Comparison of ENCODE assay signal across 8 cellular contexts in the genomic region with DNA sequence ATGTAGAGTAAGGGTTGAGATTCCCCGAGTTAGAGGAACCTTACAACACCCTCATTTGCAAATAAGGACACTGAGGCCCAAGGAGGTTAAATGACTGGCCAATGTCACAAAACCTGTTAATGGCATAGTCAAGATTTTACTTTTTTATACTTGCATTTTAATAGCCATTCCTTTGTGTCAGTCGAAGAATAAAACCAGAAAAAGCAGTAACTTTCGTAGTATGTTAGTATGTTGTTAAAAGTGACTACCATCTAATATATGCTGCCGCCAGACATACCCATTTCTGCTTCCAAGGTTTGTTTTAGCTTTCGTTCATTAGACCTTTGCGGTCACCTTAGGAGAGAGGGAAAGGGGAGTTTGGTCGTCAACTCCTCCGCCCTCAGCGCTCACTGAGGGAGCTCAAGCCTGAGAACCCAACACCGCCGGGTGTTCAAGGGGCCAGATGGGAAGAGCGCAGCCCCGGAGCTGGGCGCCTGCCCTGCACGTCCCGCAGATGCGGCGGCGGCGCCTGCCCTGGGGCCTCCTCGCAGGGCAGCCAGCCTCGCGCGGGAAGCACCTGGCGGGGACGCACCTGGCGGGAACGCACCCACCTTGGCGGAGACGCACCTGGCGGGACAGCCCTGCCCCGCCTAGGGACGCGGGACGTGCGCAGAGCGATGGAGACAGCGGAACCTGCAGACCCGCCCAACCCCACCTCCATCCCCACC. TPM values are rescaled to one million over a fixed set of nuclear protein-coding genes. Genes with fewer than 3 reads are reported as not detected.
A peak's percentile ranks its signal among the peaks of the same experiment; 100 is the strongest.
DNase-seq lines count a peak whose midpoint lies in the region; ATAC-seq and TF ChIP-seq lines count a peak whose summit lies in the region.

No MANE protein-coding gene starts in this region.

- CTCF ChIA-PET in Panc1 (lab: Charles Lee): interaction anchor here (0.6 to 0.7 kb wide), 2 partner anchors 12 to 14 kb away, joined by 3 read pairs; no protein-coding TSS in a partner anchor

- peaks cover 8% of the 10 kb centered on the region for H3K79me1 ChIP-seq in mesenchymal stem cell (replicated peaks; ENCODE audit: low read length, poor library complexity, severe bottlenecking)

- H3K18ac ChIP-seq in mesenchymal stem cell (ENCODE audit: low read depth in 1 of 2, low read length in 2 of 2): peak overlapping the region; percentile 96 to 100

- H2BK5ac ChIP-seq in mesenchymal stem cell (ENCODE audit: low read depth, low read length, poor library complexity, severe bottlenecking): peak overlapping the region; percentile 79

- H4K8ac ChIP-seq in mesenchymal stem cell (ENCODE audit: low read length): peak overlapping the region; percentile 97

- H3K9me3 ChIP-seq in Panc1 (ENCODE audit: control insufficient read depth, insufficient read depth, low read depth, low read length) (no peaks in the 10 kb centered on the region), mesenchymal stem cell (ENCODE audit: control insufficient read depth, low read length) (peaks cover 2% of the 10 kb centered on the region)

- peak overlapping the region; percentile 100 for H4K91ac ChIP-seq in mesenchymal stem cell (ENCODE audit: low read length)

- H2AK5ac ChIP-seq in mesenchymal stem cell (ENCODE audit: low read length, severe bottlenecking): no peak overlapping the region

- TF ChIP-seq CTCF in Panc1 (IDR thresholded peaks at IDR 0.05): no peak

- H3K27me3 Mint-ChIP-seq in dendritic cell treated with granulocyte-macrophage colony-stimulating factor and Interleukin-4, amounts not matched to agents 40 ng/mL and 50 ng/mL, for 4 days: no peaks in the 10 kb centered on the region

- H3K36me3 ChIP-seq in Panc1 (ENCODE audit: control insufficient read depth, insufficient read depth, low read length) (peaks cover 2% of the 10 kb centered on the region; the same call in 1 of the 2 replicates), mesenchymal stem cell (ENCODE audit: control insufficient read depth in 1 of 2, insufficient read depth in 2 of 2, low read depth in 1 of 2, low read length in 2 of 2) (peaks cover 0 to 3% of the 10 kb centered on the region in 2 experiments), urinary bladder (ENCODE audit: insufficient read depth) (no peaks in the 10 kb centered on the region)

- DNase-seq in D341Med (ENCODE audit: low spot score) (peak; percentile 67), Panc1 (ENCODE audit: low read depth, low spot score) (no peak), mesenchymal stem cell (peak; percentile 60), SKM-1 (lab: John Stamatoyannopoulos, UW; ENCODE audit: unreplicated experiment) (no peak)

- H3K27ac Mint-ChIP-seq in dendritic cell treated with granulocyte-macrophage colony-stimulating factor and Interleukin-4, amounts not matched to agents 40 ng/mL and 50 ng/mL, for 4 days: peak overlapping the region; percentile 99

- peaks cover 27% of the 10 kb centered on the region for H3K36me3 Mint-ChIP-seq in dendritic cell treated with granulocyte-macrophage colony-stimulating factor and Interleukin-4, amounts not matched to agents 40 ng/mL and 50 ng/mL, for 4 days (ENCODE audit: low read depth)

- H3K4ac ChIP-seq in mesenchymal stem cell (ENCODE audit: low read depth in 1 of 2, low read length in 2 of 2): peak overlapping the region; percentile 98

- POLR2A ChIA-PET in Panc1 (lab: Charles Lee): no interaction called here

- H3K27me3 ChIP-seq in Panc1 (ENCODE audit: control insufficient read depth, insufficient read depth, low read length) (no peaks in the 10 kb centered on the region), mesenchymal stem cell (ENCODE audit: control insufficient read depth in 1 of 2, insufficient read depth in 1 of 2, low read length in 2 of 2) (no peaks in the 10 kb centered on the region)

- H3K14ac ChIP-seq in mesenchymal stem cell (ENCODE audit: low read length in 2 of 2): peak overlapping the region in 1 of 2 experiments; percentile 100

- TSS peak; percentile 80 for BruUV-seq in Panc1 (replicated peaks; lab: Mats Ljungman, UMichigan)

- peak overlapping the region; percentile 40 for H3K4me2 ChIP-seq in mesenchymal stem cell (ENCODE audit: low read length, poor library complexity, severe bottlenecking)

- peaks cover 25% of the 10 kb centered on the region for H3K4me1 ChIP-seq in Panc1 (ENCODE audit: control insufficient read depth, insufficient read depth, low read length)
- peaks cover 1% of the 10 kb centered on the region for H3K4me1 ChIP-seq in mesenchymal stem cell (ENCODE audit: control insufficient read depth, insufficient read depth, low read depth, low read length)
- H3K4me1 ChIP-seq in urinary bladder (ENCODE audit: insufficient read depth): no peaks in the 10 kb centered on the region

- in situ Hi-C loops in Panc1 (cut with HindIII; ENCODE audit: low pct_unique_long_range_greater_than_20kb, low sequenced_read_pairs): no loop called here

- peak overlapping the region; percentile 90 for H2BK120ac ChIP-seq in mesenchymal stem cell (ENCODE audit: low read depth, low read length)

- H3K4me1 Mint-ChIP-seq in dendritic cell treated with granulocyte-macrophage colony-stimulating factor and Interleukin-4, amounts not matched to agents 40 ng/mL and 50 ng/mL, for 4 days (ENCODE audit: low read depth): peaks cover 19% of the 10 kb centered on the region

- peak overlapping the region; percentile 94 for H3K27ac ChIP-seq in Panc1 (ENCODE audit: low read length)
- peak overlapping the region; percentile 61 for H3K27ac ChIP-seq in mesenchymal stem cell (ENCODE audit: low read length, poor library complexity, severe bottlenecking)
- H3K27ac ChIP-seq in urinary bladder (ENCODE audit: low read depth): peak overlapping the region; percentile 95

- H2BK12ac ChIP-seq in mesenchymal stem cell (ENCODE audit: low read length in 2 of 2): peak overlapping the region in 1 of 2 experiments; percentile 97

- H2AFZ ChIP-seq in mesenchymal stem cell (ENCODE audit: low read depth, low read length): peak overlapping the region; percentile 46

- H3K4me3 Mint-ChIP-seq in dendritic cell treated with granulocyte-macrophage colony-stimulating factor and Interleukin-4, amounts not matched to agents 40 ng/mL and 50 ng/mL, for 4 days: peak overlapping the region; percentile 88

- peak overlapping the region; percentile 99 for H2BK15ac ChIP-seq in mesenchymal stem cell (ENCODE audit: low read depth, poor library complexity, severe bottlenecking)

- peak overlapping the region in 1 of 2 experiments; percentile 97 for H3K23ac ChIP-seq in mesenchymal stem cell (ENCODE audit: low read length in 2 of 2)

- intact Hi-C loops in Panc1 (cut with micrococcal nuclease; ENCODE audit: unreplicated experiment): loop anchor here (5.0 kb wide), 1 partner anchor 101 kb away; a partner anchor contains a TSS
- intact Hi-C loops in dendritic cell treated with granulocyte-macrophage colony-stimulating factor and Interleukin-4, amounts not matched to agents 40 ng/mL and 50 ng/mL, for 4 days (cut with micrococcal nuclease): loop anchor here (1.0 to 10.0 kb wide), 4 partner anchors 46 to 296 kb away; a partner anchor contains a TSS

- peak overlapping the region; percentile 95 for H3K9ac ChIP-seq in mesenchymal stem cell (ENCODE audit: low read length)

- H3K4me3 ChIP-seq in Panc1 (ENCODE audit: low read depth in 2 of 2, low read length in 2 of 2): peak overlapping the region; percentile 70 to 83
- H3K4me3 ChIP-seq in mesenchymal stem cell (ENCODE audit: insufficient read depth in 1 of 2, low read depth in 1 of 2, low read length in 2 of 2): peak overlapping the region; percentile 96 to 100
- peak overlapping the region; percentile 82 for H3K4me3 ChIP-seq in urinary bladder (ENCODE audit: low read depth, low read length)

- WGBS in mesenchymal stem cell: 0% methylated on average over 26 of the region's 39 CpGs
- WGBS in urinary bladder: 1% methylated on average over 39 of the region's 39 CpGs

- ATAC-seq in GM19043 (IDR thresholded peaks at IDR 0.05; ENCODE audit: low read depth, unreplicated experiment) (peak; percentile 2), HG03280 (IDR thresholded peaks at IDR 0.05; ENCODE audit: unreplicated experiment) (peak; percentile 12), Panc1 (peak; percentile 44)

- peaks cover 9% of the 10 kb centered on the region for H3K9me3 Mint-ChIP-seq in dendritic cell treated with granulocyte-macrophage colony-stimulating factor and Interleukin-4, amounts not matched to agents 40 ng/mL and 50 ng/mL, for 4 days

RNA-seq across cellular contexts. Expression of a gene that starts 0.5 kb away (rescaled TPM):
- total RNA-seq in Panc1 (2021; ENCODE audit: unreplicated experiment) (47.4 TPM), urinary bladder (47.3 TPM)
- polyA plus RNA-seq in Panc1 (2012; ENCODE audit: insufficient read length): 33.8 TPM
- polyA plus RNA-seq in mesenchymal stem cell (2013, experiment 1 of 2): 51.2 TPM
- polyA plus RNA-seq in mesenchymal stem cell (2013, experiment 2 of 2): 50.0 TPM
- 37.2 TPM for polyA plus RNA-seq in urinary bladder

Comparison
In these comparisons a context has a peak if more than half of its experiments do, and no peak if none do; other contexts are left out.
1. DNase-seq: peak in D341Med (single experiment) and mesenchymal stem cell (single experiment); none in Panc1 (single experiment) and SKM-1 (single experiment).
2. Peak in every context shown above with its lines, with median percentiles within 50 percentile points of each other: ATAC-seq, H3K27ac ChIP-seq and H3K4me3 ChIP-seq.